In the genomic region with DNA sequence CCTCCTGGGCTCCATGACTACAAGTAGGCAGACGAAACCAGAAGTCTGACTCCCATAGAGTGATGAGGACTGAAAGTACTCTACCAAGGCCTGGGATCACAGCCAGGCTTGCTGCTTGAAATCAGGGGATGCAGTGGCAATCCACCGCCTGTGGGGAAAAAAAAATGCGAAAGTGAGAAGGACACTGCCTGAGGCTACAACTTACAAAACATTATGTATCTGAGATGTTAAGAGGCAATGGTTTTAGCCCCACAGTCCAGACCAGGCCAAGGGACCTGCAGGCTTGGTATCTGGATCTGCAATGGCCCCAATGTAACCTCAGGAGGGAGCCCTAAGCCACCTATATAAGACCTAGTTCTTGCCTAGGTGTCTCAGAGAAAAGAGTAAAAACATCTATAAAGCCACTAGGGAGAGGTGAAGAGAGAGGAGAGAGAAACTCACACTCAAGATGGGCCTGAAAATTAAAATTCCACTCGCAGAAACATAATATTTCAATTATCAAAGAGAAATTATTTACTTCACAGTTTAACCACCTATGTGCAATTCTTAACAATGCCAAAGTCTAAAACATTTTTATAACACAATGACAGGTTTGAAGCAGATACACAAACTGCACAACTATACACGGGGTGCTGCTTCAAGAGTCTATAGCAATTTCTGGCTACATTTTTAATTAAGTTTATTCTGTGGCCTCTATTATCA, we compare ENCODE assay signal across 8 cellular contexts. TPM values are rescaled to one million over a fixed set of nuclear protein-coding genes. Genes with fewer than 3 reads are reported as not detected.
DNase-seq lines count a peak whose midpoint lies in the region; ATAC-seq lines count a peak whose summit lies in the region.

No MANE protein-coding gene starts in this region.

- ATAC-seq in GM19351 (IDR thresholded peaks at IDR 0.05; ENCODE audit: unreplicated experiment), result peak; percentile 95
- ATAC-seq in HG03196 (IDR thresholded peaks at IDR 0.05; ENCODE audit: unreplicated experiment), result peak; percentile 75
- peak; percentile 79 for ATAC-seq in activated T-helper 17 cell treated with anti-CD3 and anti-CD28 coated beads, Interleukin-2, amount 50 U/mL, for 72 hours (replicated peaks)

- no peak overlapping the region for H3K27ac Mint-ChIP-seq in activated T-helper 17 cell treated with anti-CD3 and anti-CD28 coated beads, Interleukin-2, amount 50 U/mL, for 72 hours

- no peaks in the 10 kb centered on the region for H3K36me3 Mint-ChIP-seq in activated T-helper 17 cell treated with anti-CD3 and anti-CD28 coated beads, Interleukin-2, amount 50 U/mL, for 72 hours (ENCODE audit: low read depth)

- no peaks in the 10 kb centered on the region for H3K9me3 Mint-ChIP-seq in activated T-helper 17 cell treated with anti-CD3 and anti-CD28 coated beads, Interleukin-2, amount 50 U/mL, for 72 hours

- H3K27me3 Mint-ChIP-seq in activated T-helper 17 cell treated with anti-CD3 and anti-CD28 coated beads, Interleukin-2, amount 50 U/mL, for 72 hours, result no peaks in the 10 kb centered on the region

- no peaks in the 10 kb centered on the region for H3K4me1 Mint-ChIP-seq in activated T-helper 17 cell treated with anti-CD3 and anti-CD28 coated beads, Interleukin-2, amount 50 U/mL, for 72 hours

- intact Hi-C loops in posterior cingulate gyrus (cut with DNase I), result loop anchor here (5.0 to 10.0 kb wide), 2 partner anchors 1078 to 1105 kb away; a partner anchor contains a TSS

- no peak overlapping the region for H3K4me3 Mint-ChIP-seq in activated T-helper 17 cell treated with anti-CD3 and anti-CD28 coated beads, Interleukin-2, amount 50 U/mL, for 72 hours

- peak; percentile 49 for DNase-seq in DMS114 treated with DMSO at 0.1 percent for 48 hours (lab: John Stamatoyannopoulos, UW; ENCODE audit: unreplicated experiment)
- peak; percentile 55 for DNase-seq in NCI-H460 (ENCODE audit: extremely low read depth, low read depth)
- DNase-seq in glomerular visceral epithelial cell (ENCODE audit: extremely low spot score), result peak; percentile 54
- DNase-seq in posterior cingulate gyrus, result peak in 8 of 10 donors; percentile 37 to 92 (median 67)
- no peak for DNase-seq in T-helper 9 cell

RNA-seq across cellular contexts. Expression of a gene that starts 13.9 kb away (rescaled TPM):
- total RNA-seq in NCI-H460 (2014; rRNA removed; shearing (Covaris generic)), result 23.1 and 28.2 TPM in 2 replicates
- polyA plus RNA-seq in NCI-H460 (2014; cell fraction: nucleus; rRNA removed), result 30.3 and 113 TPM in 2 replicates
- 10 to 100 TPM; 21.4 to 21.5 TPM for total RNA-seq in activated T-helper 17 cell treated with anti-CD3 and anti-CD28 coated beads, Interleukin-2, amount 50 U/mL, for 72 hours
